In the genomic region with DNA sequence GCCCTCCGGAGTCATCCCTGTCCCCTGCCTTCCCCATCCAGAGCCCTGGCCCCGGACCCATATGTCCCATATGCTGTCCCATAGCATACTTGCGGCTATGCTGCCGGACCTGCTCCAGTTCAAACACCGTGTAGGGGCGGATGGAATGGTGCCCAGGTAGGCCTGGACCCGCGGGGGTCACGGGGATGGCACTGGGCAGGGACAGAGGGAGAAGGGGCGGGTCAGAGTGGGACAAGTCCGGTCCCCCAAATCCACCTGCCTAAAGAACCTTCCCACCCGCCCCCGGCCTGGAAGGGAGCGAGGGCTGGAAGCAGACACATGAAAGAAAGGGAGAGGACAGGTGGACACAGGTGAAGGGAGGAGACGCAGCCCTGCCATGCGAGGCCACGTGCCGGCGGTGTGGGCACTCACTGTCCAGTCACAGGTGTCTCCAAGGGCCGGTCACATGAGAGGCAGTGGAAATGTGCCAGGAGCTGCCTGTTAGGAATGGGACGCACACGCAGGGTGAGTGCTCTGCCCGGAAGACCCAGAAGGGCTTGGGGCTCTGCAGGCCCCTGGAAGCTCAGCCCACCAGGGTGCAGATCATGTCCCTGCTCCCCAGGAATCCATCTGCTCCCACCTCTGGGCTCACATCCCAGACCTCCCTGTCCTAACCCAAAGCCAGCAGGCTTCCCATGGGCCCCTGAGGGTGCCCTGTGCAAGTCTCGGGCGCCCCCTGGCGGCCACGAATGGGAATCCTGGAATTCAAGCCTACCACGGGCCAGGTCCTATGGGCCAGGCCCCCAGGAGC, we compare ENCODE assay signal across 8 cellular contexts. TPM values are rescaled to one million over a fixed set of nuclear protein-coding genes. Genes with fewer than 3 reads are reported as not detected.
DNase-seq lines count a peak whose midpoint lies in the region; ATAC-seq and TF ChIP-seq lines count a peak whose summit lies in the region.

No MANE protein-coding gene starts in this region.

- no peaks in the 10 kb centered on the region for H3K9me3 ChIP-seq in SK-N-MC (ENCODE audit: low read depth, low read length)
- H3K9me3 ChIP-seq in ovary, result no peaks in the 10 kb centered on the region
- H3K9me3 ChIP-seq in transverse colon, result no peaks in the 10 kb centered on the region

- H3K27me3 ChIP-seq in ovary (no peaks in the 10 kb centered on the region), transverse colon (no peaks in the 10 kb centered on the region)

- intact Hi-C loops in ovary (cut with DNase I) (loop anchor here (1.0 to 10.0 kb wide), 7 partner anchors 94 to 364 kb away; no protein-coding TSS in a partner anchor), transverse colon (cut with DNase I; ENCODE audit: low total_unique reads) (loop anchor here (5.0 kb wide), 1 partner anchor 157 kb away; no protein-coding TSS in a partner anchor)

- H3K27ac ChIP-seq in SK-N-MC (no peak overlapping the region), ovary (no peak overlapping the region), transverse colon (peak overlapping the region in 1 of 4 donors; percentile 1)

- peak; percentile 52 for ATAC-seq in GM18858 (IDR thresholded peaks at IDR 0.05; ENCODE audit: unreplicated experiment)

- WGBS in ovary, 3 donors, result 43 to 52% (median 45%) methylated on average over 27 to 28 of the region's 28 CpGs
- WGBS in transverse colon (ENCODE audit: low coverage in 1 of 2), 2 donors, result 49% methylated on average over 25 of the region's 28 CpGs; no CpG with 5 or more reads in 1 of the 2 donors

- peak; percentile 85 for DNase-seq in 8988T
- peak; percentile 76 for DNase-seq in NB4 (ENCODE audit: low read depth)
- peak; percentile 8 for DNase-seq in SK-N-MC (ENCODE audit: low read depth, low spot score)
- peak; percentile 83 for DNase-seq in activated gamma-delta T cell treated with anti-CD3 and anti-CD28 coated beads, Interleukin-2, amount 50 U/mL, for 16 hours (ENCODE audit: low read depth)
- DNase-seq in germinal center (ENCODE audit: low spot score), result peak; percentile 85
- DNase-seq in ovary, result peak; percentile 82 to 94 (median 91)
- DNase-seq in transverse colon, result peak; percentile 91

- H3K4me3 ChIP-seq in NB4 (ENCODE audit: low read depth, low read length) (no peak overlapping the region), SK-N-MC (no peak overlapping the region), ovary (no peak overlapping the region), transverse colon (no peak overlapping the region)

- TF ChIP-seq EP300 in ovary (IDR thresholded peaks at IDR 0.05) (no peak), transverse colon (IDR thresholded peaks at IDR 0.05; ENCODE audit: low read depth) (no peak)

- TF ChIP-seq CTCF in NB4 (IDR thresholded peaks at IDR 0.05; ENCODE audit: low read depth, low read length) (peak; percentile 87), ovary (IDR thresholded peaks at IDR 0.05) (peak; percentile 85 to 96 (median 90)), transverse colon (IDR thresholded peaks at IDR 0.05) (peak; percentile 95 to 98 (median 98))

- no peak overlapping the region for H3K9ac ChIP-seq in SK-N-MC (ENCODE audit: insufficient read length)

- in situ Hi-C loops in transverse colon (cut with MboI; ENCODE audit: low pct_ligation_motif_present in 1 of 4, low pct_unique_long_range_greater_than_20kb in 1 of 4, low sequenced_read_pairs in 3 of 4), result loop anchor here in 3 of 4 donors (25.0 kb wide), 2 partner anchors 92 to 267 kb away; partner anchors contain the start of gene CDK3 (in 2 of the 3)

- no peak for TF ChIP-seq POLR2A in NB4 (IDR thresholded peaks at IDR 0.05; ENCODE audit: extremely low read depth, insufficient read length)
- no peak for TF ChIP-seq POLR2A in ovary (IDR thresholded peaks at IDR 0.05)
- TF ChIP-seq POLR2A in transverse colon (IDR thresholded peaks at IDR 0.05), result no peak

- H3K4me1 ChIP-seq in ovary (ENCODE audit: insufficient read depth), result peaks cover 1% of the 10 kb centered on the region
- peaks cover 0 to 7% (median 2%) of the 10 kb centered on the region in 4 donors for H3K4me1 ChIP-seq in transverse colon

- H3K36me3 ChIP-seq in SK-N-MC (ENCODE audit: insufficient read depth, low read length) (no peaks in the 10 kb centered on the region), ovary (no peaks in the 10 kb centered on the region), transverse colon (no peaks in the 10 kb centered on the region)

RNA-seq across cellular contexts. Expression of gene UBALD2, which starts 14.0 kb away (rescaled TPM):
- 10 to 100 TPM in 6 of 7 donors, 1 to 10 TPM in 1; 6.8 to 21.9 (median 14.4) TPM for total RNA-seq in ovary
- 10 to 100 TPM in 1 of 2 donors, 1 to 10 TPM in 1; 3.6 to 13.9 TPM for polyA plus RNA-seq in ovary
- 10 to 100 TPM; 25.5 to 51.2 (median 34.5) TPM for total RNA-seq in transverse colon

RNA-seq across cellular contexts. Expression of gene QRICH2, which starts 28.9 kb away (rescaled TPM):
- 1 to 10 TPM; 1.1 to 3.8 (median 1.5) TPM for total RNA-seq in ovary
- 1 to 10 TPM in 1 of 2 donors, under 1 TPM in 1; 0.42 to 1.9 TPM for polyA plus RNA-seq in ovary
- total RNA-seq in transverse colon, result 1 to 10 TPM; 1.6 to 2.6 (median 2.0) TPM

RNA-seq across cellular contexts. Expression of gene RNF157, which starts 38.9 kb away (rescaled TPM):
- total RNA-seq in ovary (1 to 10 TPM; 1.3 to 4.3 (median 2.6) TPM), transverse colon (100 to 1,000 TPM in 1 of 4 donors, 10 to 100 TPM in 3; 32.5 to 164 (median 54.8) TPM)
- 1 to 10 TPM; 1.4 to 1.9 TPM for polyA plus RNA-seq in ovary

Comparison
In these comparisons a context has a peak if more than half of its experiments do, and no peak if none do; other contexts are left out.
1. DNase-seq: peak in every context shown above with its lines; median percentile 91 in ovary; 91 in transverse colon; 85 in 8988T; 85 in germinal center; 83 in activated gamma-delta T cell treated with anti-CD3 and anti-CD28 coated beads, Interleukin-2, amount 50 U/mL, for 16 hours; 76 in NB4; 8 in SK-N-MC.
2. RNA of gene RNF157, which starts 38.9 kb away (total RNA-seq): 32.5 to 164 TPM in transverse colon; 1.3 to 4.3 TPM in ovary; every median in the first group is over 4 times any median in the second.
3. Peak in every context shown above with its lines, with median percentiles within 50 percentile points of each other: CTCF ChIP-seq.